1 cellular context compared by ENCODE assay signal in genomic region chr2:43634604-43635306, GRCh38.
TF ChIP-seq lines count a peak whose summit lies in the region.

No MANE protein-coding gene starts in this region.

TF ChIP-seq in HepG2, 621 proteins besides CTCF, POLR2A, EP300 and RAD21 (continued from another document):
- TF ChIP-seq, protein P1, sequence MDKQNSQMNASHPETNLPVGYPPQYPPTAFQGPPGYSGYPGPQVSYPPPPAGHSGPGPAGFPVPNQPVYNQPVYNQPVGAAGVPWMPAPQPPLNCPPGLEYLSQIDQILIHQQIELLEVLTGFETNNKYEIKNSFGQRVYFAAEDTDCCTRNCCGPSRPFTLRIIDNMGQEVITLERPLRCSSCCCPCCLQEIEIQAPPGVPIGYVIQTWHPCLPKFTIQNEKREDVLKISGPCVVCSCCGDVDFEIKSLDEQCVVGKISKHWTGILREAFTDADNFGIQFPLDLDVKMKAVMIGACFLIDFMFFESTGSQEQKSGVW (CRISPR knock-in tag; IDR thresholded peaks at IDR 0.05; ENCODE audit: borderline replicate concordance): no peak
- TF ChIP-seq NCOR1 (IDR thresholded peaks at IDR 0.05; ENCODE audit: borderline replicate concordance, low read length) (peak; percentile 73; the same call in 1 of the 2 replicates), ZBTB34 (CRISPR knock-in tag; IDR thresholded peaks at IDR 0.05) (no peak), ZBTB37 (CRISPR knock-in tag; IDR thresholded peaks at IDR 0.05) (no peak), MED1 (CRISPR knock-in tag; IDR thresholded peaks at IDR 0.05) (peak; percentile 80), RARA (CRISPR knock-in tag; IDR thresholded peaks at IDR 0.05) (peak; percentile 92), FOSL1 (CRISPR knock-in tag; IDR thresholded peaks at IDR 0.05; ENCODE audit: borderline replicate concordance) (peak; percentile 84), STAG1 (CRISPR knock-in tag; IDR thresholded peaks at IDR 0.05) (0 out of 2 replicates have a peak, but pooled peaks have one; percentile 11)
- TF ChIP-seq, protein P2, sequence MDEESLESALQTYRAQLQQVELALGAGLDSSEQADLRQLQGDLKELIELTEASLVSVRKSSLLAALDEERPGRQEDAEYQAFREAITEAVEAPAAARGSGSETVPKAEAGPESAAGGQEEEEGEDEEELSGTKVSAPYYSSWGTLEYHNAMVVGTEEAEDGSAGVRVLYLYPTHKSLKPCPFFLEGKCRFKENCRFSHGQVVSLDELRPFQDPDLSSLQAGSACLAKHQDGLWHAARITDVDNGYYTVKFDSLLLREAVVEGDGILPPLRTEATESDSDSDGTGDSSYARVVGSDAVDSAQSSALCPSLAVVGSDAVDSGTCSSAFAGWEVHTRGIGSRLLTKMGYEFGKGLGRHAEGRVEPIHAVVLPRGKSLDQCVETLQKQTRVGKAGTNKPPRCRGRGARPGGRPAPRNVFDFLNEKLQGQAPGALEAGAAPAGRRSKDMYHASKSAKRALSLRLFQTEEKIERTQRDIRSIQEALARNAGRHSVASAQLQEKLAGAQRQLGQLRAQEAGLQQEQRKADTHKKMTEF (CRISPR knock-in tag; IDR thresholded peaks at IDR 0.05): peak; percentile 97
